ENCODE assay signal across 8 cellular contexts in genomic region chr4:47837582-47838294, GRCh38. TPM values are rescaled to one million over a fixed set of nuclear protein-coding genes. Genes with fewer than 3 reads are reported as not detected.
DNase-seq lines count a peak whose midpoint lies in the region; ATAC-seq and TF ChIP-seq lines count a peak whose summit lies in the region.

CORIN (minus strand) TSS chr4:47838067; CDS start chr4:47837949, 118 bp downstream.

- intact Hi-C loops in activated T-helper 1 cell treated with anti-CD3 and anti-CD28 coated beads, Interleukin-12 subunit alpha, Interleukin-12 subunit beta, Interleukin-2, Interleukin-4 antibody, amounts not matched to agents 30 ng/mL and 10 ng/mL and 1 ng/mL, durations not matched to agents 14 hours and 24 hours and 36 hours (cut with micrococcal nuclease) = loop anchor here (2.0 to 10.0 kb wide), 5 partner anchors 75 to 373 kb away; partner anchors contain the start of genes COMMD8 and NFXL1
- intact Hi-C loops in Right ventricle myocardium superior (cut with DNase I) = loop anchor here (2.0 kb wide), 1 partner anchor 133 kb away; no protein-coding TSS in a partner anchor

- TF ChIP-seq CTCF in AG04450 (IDR thresholded peaks at IDR 0.05; ENCODE audit: low read depth, low read length) (no peak), progenitor cell of endocrine pancreas (IDR thresholded peaks at IDR 0.05; ENCODE audit: unreplicated experiment) (no peak)

- H3K36me3 Mint-ChIP-seq in activated T-helper 1 cell treated with anti-CD3 and anti-CD28 coated beads, Interleukin-12 subunit alpha, Interleukin-12 subunit beta, Interleukin-2, Interleukin-4 antibody, amounts not matched to agents 30 ng/mL and 10 ng/mL and 1 ng/mL, durations not matched to agents 14 hours and 24 hours and 36 hours (ENCODE audit: low read depth) = peaks cover 5% of the 10 kb centered on the region
- H3K36me3 Mint-ChIP-seq in progenitor cell of endocrine pancreas (ENCODE audit: insufficient read depth) = peaks cover 6% of the 10 kb centered on the region

- no peak within 1 kb of the TSS for H3K27ac Mint-ChIP-seq in activated T-helper 1 cell treated with anti-CD3 and anti-CD28 coated beads, Interleukin-12 subunit alpha, Interleukin-12 subunit beta, Interleukin-2, Interleukin-4 antibody, amounts not matched to agents 30 ng/mL and 10 ng/mL and 1 ng/mL, durations not matched to agents 14 hours and 24 hours and 36 hours
- peak within 1 kb of the TSS; percentile 45 for H3K27ac Mint-ChIP-seq in progenitor cell of endocrine pancreas

- no peaks in the 10 kb centered on the region for H3K27me3 ChIP-seq in AG04450 (ENCODE audit: control insufficient read depth, insufficient read depth, low read length)

- H3K4me3 Mint-ChIP-seq in activated T-helper 1 cell treated with anti-CD3 and anti-CD28 coated beads, Interleukin-12 subunit alpha, Interleukin-12 subunit beta, Interleukin-2, Interleukin-4 antibody, amounts not matched to agents 30 ng/mL and 10 ng/mL and 1 ng/mL, durations not matched to agents 14 hours and 24 hours and 36 hours = peak within 1 kb of the TSS; percentile 80
- H3K4me3 Mint-ChIP-seq in progenitor cell of endocrine pancreas (ENCODE audit: low read depth) = peak within 1 kb of the TSS; percentile 82

- H3K9me3 Mint-ChIP-seq in activated T-helper 1 cell treated with anti-CD3 and anti-CD28 coated beads, Interleukin-12 subunit alpha, Interleukin-12 subunit beta, Interleukin-2, Interleukin-4 antibody, amounts not matched to agents 30 ng/mL and 10 ng/mL and 1 ng/mL, durations not matched to agents 14 hours and 24 hours and 36 hours = peaks cover 7% of the 10 kb centered on the region
- peaks cover 10% of the 10 kb centered on the region for H3K9me3 Mint-ChIP-seq in progenitor cell of endocrine pancreas (ENCODE audit: low read depth)

- H3K9me3 ChIP-seq in AG04450 (ENCODE audit: control insufficient read depth, insufficient read depth, low read length) = no peaks in the 10 kb centered on the region

- CTCF ChIA-PET in AG04450 (lab: Charles Lee) = interaction anchor here (0.5 to 3.7 kb wide), 15 partner anchors 10 to 794 kb away, joined by 3 to 61 read pairs (median 12); no protein-coding TSS in a partner anchor

- peaks cover 47% of the 10 kb centered on the region for H3K27me3 Mint-ChIP-seq in activated T-helper 1 cell treated with anti-CD3 and anti-CD28 coated beads, Interleukin-12 subunit alpha, Interleukin-12 subunit beta, Interleukin-2, Interleukin-4 antibody, amounts not matched to agents 30 ng/mL and 10 ng/mL and 1 ng/mL, durations not matched to agents 14 hours and 24 hours and 36 hours (ENCODE audit: insufficient read depth)
- H3K27me3 Mint-ChIP-seq in progenitor cell of endocrine pancreas = peaks cover 4% of the 10 kb centered on the region

- ATAC-seq in GM19372 (IDR thresholded peaks at IDR 0.05; ENCODE audit: low read depth, unreplicated experiment) (peak; percentile 18), HG03520 (IDR thresholded peaks at IDR 0.05; ENCODE audit: unreplicated experiment) (peak; percentile 3), Right ventricle myocardium superior (ENCODE audit: poor library complexity) (peak; percentile 40), GM18868 (IDR thresholded peaks at IDR 0.05; ENCODE audit: unreplicated experiment) (no peak)

- POLR2A ChIA-PET in AG04450 (lab: Yijun Ruan, JAX) = no interaction called here

- H3K4me3 ChIP-seq in AG04450 (ENCODE audit: low read depth, low read length) = peak within 1 kb of the TSS; percentile 67

- peaks cover 28% of the 10 kb centered on the region for H3K4me1 Mint-ChIP-seq in activated T-helper 1 cell treated with anti-CD3 and anti-CD28 coated beads, Interleukin-12 subunit alpha, Interleukin-12 subunit beta, Interleukin-2, Interleukin-4 antibody, amounts not matched to agents 30 ng/mL and 10 ng/mL and 1 ng/mL, durations not matched to agents 14 hours and 24 hours and 36 hours (ENCODE audit: low read depth)
- peaks cover 13% of the 10 kb centered on the region for H3K4me1 Mint-ChIP-seq in progenitor cell of endocrine pancreas (ENCODE audit: low read depth)

- DNase-seq in AG04450 (ENCODE audit: low read depth, low spot score) = no peak
- DNase-seq in activated T-helper 1 cell treated with anti-CD3 and anti-CD28 coated beads, Interleukin-12 subunit alpha, Interleukin-12 subunit beta, Interleukin-2, Interleukin-4 antibody, amounts not matched to agents 30 ng/mL and 10 ng/mL and 1 ng/mL, durations not matched to agents 14 hours and 24 hours and 36 hours (ENCODE audit: low spot score) = no peak
- DNase-seq in Right ventricle myocardium superior = no peak
- no peak for DNase-seq in progenitor cell of endocrine pancreas (ENCODE audit: low spot score, unreplicated experiment)
- no peak for DNase-seq in NCI-H446 treated with DMSO at 0.1 percent for 48 hours (lab: John Stamatoyannopoulos, UW)

- H3K27ac ChIP-seq in AG04450 (ENCODE audit: low read depth, low read length) = no peak within 1 kb of the TSS

RNA-seq across cellular contexts. Expression of gene CORIN, which starts in this region (rescaled TPM):
- polyA plus RNA-seq in AG04450 (2011; rRNA removed) = 29.6 and 31.1 TPM in 2 replicates
- 22.2 and 25.1 TPM in 2 replicates for polyA minus RNA-seq in AG04450 (2011; rRNA and poly(A)+ RNA removed)
- total RNA-seq in activated T-helper 1 cell treated with anti-CD3 and anti-CD28 coated beads, Interleukin-12 subunit alpha, Interleukin-12 subunit beta, Interleukin-2, Interleukin-4 antibody, amounts not matched to agents 30 ng/mL and 10 ng/mL and 1 ng/mL, durations not matched to agents 14 hours and 24 hours and 36 hours = not detected in 2 replicates
- total RNA-seq in Right ventricle myocardium superior (65.0 TPM), progenitor cell of endocrine pancreas (0.84 and 1.5 TPM in 2 replicates)

Comparison
In these comparisons a context has a peak if more than half of its experiments do, and no peak if none do; other contexts are left out.
1. RNA of gene CORIN (total RNA-seq): 65.0 TPM in Right ventricle myocardium superior (single experiment); 0.84 to 1.5 TPM in progenitor cell of endocrine pancreas and not detected in activated T-helper 1 cell treated with anti-CD3 and anti-CD28 coated beads, Interleukin-12 subunit alpha, Interleukin-12 subunit beta, Interleukin-2, Interleukin-4 antibody, amounts not matched to agents 30 ng/mL and 10 ng/mL and 1 ng/mL, durations not matched to agents 14 hours and 24 hours and 36 hours; every median in the first group is over 10 times any median in the second.